Comparison of ENCODE assay signal across 19 cellular contexts in genomic region chr18:67135981-67136380, GRCh38.
DNase-seq lines count a peak whose midpoint lies in the region; ATAC-seq, FAIRE-seq and TF ChIP-seq lines count a peak whose summit lies in the region.
"Had no signal": no experiment of that assay in that cellular context is flagged by ENCODE, and none has a peak within 500 bp of the region (broad histone marks: within the 10 kb centered on the region; RNA-seq: fewer than 3 reads in every experiment).

No MANE protein-coding gene starts in this region.

- H3F3A ChIP-seq in GM23338 (replicated peaks; ENCODE audit: low read depth): no peaks in the 10 kb centered on the region

- H3K27me3 Mint-ChIP-seq in GM23338 (ENCODE audit: insufficient read depth, low read depth, poor library complexity) (peaks cover 3% of the 10 kb centered on the region), brain (no peaks in the 10 kb centered on the region)

- no peak for TF ChIP-seq CTCF in GM23338 (conservative IDR thresholded peaks at IDR 0.05; ENCODE audit: low read depth in 2 of 2)
- no peak for TF ChIP-seq CTCF in brain (conservative IDR thresholded peaks at IDR 0.05)
- no peak for TF ChIP-seq CTCF in pancreas (IDR thresholded peaks at IDR 0.05)

- H3K27ac ChIP-seq in GM23338 (ENCODE audit: low read depth) (no peak overlapping the region), pancreas (no peak overlapping the region)
- H3K27ac ChIP-seq: SK-N-MC had no signal

- no peaks in the 10 kb centered on the region for H3K9me3 Mint-ChIP-seq in GM23338
- H3K9me3 Mint-ChIP-seq in brain: peaks cover 0 to 3% (median 0%) of the 10 kb centered on the region in 5 experiments
- H3K9me3 Mint-ChIP-seq: HFFc6 had no signal

- ATAC-seq in GM23338: no peak
- no peak for ATAC-seq in pancreas
- ATAC-seq: HepG2, Panc1, Right ventricle myocardium inferior had no signal

- H3K36me3 Mint-ChIP-seq in GM23338 (ENCODE audit: low read depth) (no peaks in the 10 kb centered on the region), brain (no peaks in the 10 kb centered on the region)

- no peaks in the 10 kb centered on the region for H3K36me3 ChIP-seq in GM23338 (ENCODE audit: insufficient read depth)
- H3K36me3 ChIP-seq in pancreas: no peaks in the 10 kb centered on the region

- FAIRE-seq in pancreas (lab: Jason Lieb, UNC): no peak
- FAIRE-seq: H54, HepG2 had no signal

- H3K4me3 Mint-ChIP-seq in GM23338 (no peak overlapping the region), brain (no peak overlapping the region)
- H3K4me3 Mint-ChIP-seq: HFFc6 had no signal

- no peak overlapping the region for H2AFZ ChIP-seq in GM23338

- H3K27me3 ChIP-seq in GM23338 (ENCODE audit: insufficient read depth) (no peaks in the 10 kb centered on the region), pancreas (no peaks in the 10 kb centered on the region)

- H3K4me2 ChIP-seq in GM23338: no peak overlapping the region

- H3K4me1 ChIP-seq in GM23338 (ENCODE audit: insufficient read depth) (no peaks in the 10 kb centered on the region), pancreas (no peaks in the 10 kb centered on the region)

- no peaks in the 10 kb centered on the region for H3K9me2 ChIP-seq in GM23338 (ENCODE audit: insufficient read depth)

- DNase-seq in GM23338 (ENCODE audit: low spot score) (no peak), NCI-H1436 treated with DMSO at 0.1 percent for 48 hours (lab: John Stamatoyannopoulos, UW) (peak; percentile 55), islet precursor cell (peak; percentile 59), mesenteric fat pad (ENCODE audit: low spot score) (no peak), pancreas (no peak)
- DNase-seq in stimulated activated CD4-positive, alpha-beta T cell treated with anti-CD3 and anti-CD28 coated beads, Interleukin-12 subunit alpha, Interleukin-12 subunit beta, amount 100 ng/mL, for 4 hours: no peak
- DNase-seq: ACHN, COR-L47, HFFc6, KG1, NCI-H1048, NCI-H2029, NCI-H526 had no signal

- WGBS in pancreas, 2 donors: 62 to 71% methylated on average over 4 of the region's 4 CpGs

- no peaks in the 10 kb centered on the region for H4K20me1 ChIP-seq in GM23338 (replicated peaks; ENCODE audit: insufficient read depth)

- H3K79me2 ChIP-seq in GM23338 (replicated peaks; ENCODE audit: insufficient read depth): no peaks in the 10 kb centered on the region

- H3K4me1 Mint-ChIP-seq in GM23338 (no peaks in the 10 kb centered on the region), brain (peaks cover 16% of the 10 kb centered on the region)

- peak overlapping the region; percentile 46; the same call in 1 of the 2 replicates for H3K27ac Mint-ChIP-seq in GM23338
- H3K27ac Mint-ChIP-seq in brain: peak overlapping the region in 3 of 5 experiments; percentile 32 to 41 (median 35)
- H3K27ac Mint-ChIP-seq: HFFc6 had no signal

- H3K4me3 ChIP-seq in GM23338 (no peak overlapping the region), pancreas (no peak overlapping the region)
- H3K4me3 ChIP-seq: SK-N-MC had no signal

- intact Hi-C loops in pancreas (cut with DNase I): no loop called here

- H3K9me3 ChIP-seq in pancreas: no peaks in the 10 kb centered on the region

TF ChIP-seq in GM23338, 12 proteins besides CTCF, POLR2A, EP300 and RAD21 (continues in another document):
- no peak for TF ChIP-seq EZH2 (IDR thresholded peaks at IDR 0.05; ENCODE audit: low read depth, unreplicated experiment)
- TF ChIP-seq CREB1 (CRISPR knock-in tag; IDR thresholded peaks at IDR 0.05; ENCODE audit: low read depth): no peak
- TF ChIP-seq STAT1 (IDR thresholded peaks at IDR 0.05; ENCODE audit: unreplicated experiment): no peak
- no peak for TF ChIP-seq ETS1 (IDR thresholded peaks at IDR 0.05)
- no peak for TF ChIP-seq EZH2phosphoT487 (IDR thresholded peaks at IDR 0.05; ENCODE audit: unreplicated experiment)
- no peak for TF ChIP-seq POLR2AphosphoS5 (IDR thresholded peaks at IDR 0.05; ENCODE audit: low read depth)
- TF ChIP-seq REST (IDR thresholded peaks at IDR 0.05; ENCODE audit: unreplicated experiment): no peak
- TF ChIP-seq ZNF114 (CRISPR knock-in tag; IDR thresholded peaks at IDR 0.05): no peak
- TF ChIP-seq ZNF331 (CRISPR knock-in tag; IDR thresholded peaks at IDR 0.05; ENCODE audit: low read depth): no peak

Comparison
In these comparisons a context has a peak if more than half of its experiments do, and no peak if none do; other contexts are left out.
1. DNase-seq: peak in NCI-H1436 treated with DMSO at 0.1 percent for 48 hours (single experiment) and islet precursor cell (single experiment); none in GM23338 (single experiment), mesenteric fat pad (single experiment), stimulated activated CD4-positive, alpha-beta T cell treated with anti-CD3 and anti-CD28 coated beads, Interleukin-12 subunit alpha, Interleukin-12 subunit beta, amount 100 ng/mL, for 4 hours (single experiment) and pancreas (0 of 6).